10 cellular contexts compared by ENCODE assay signal in the genomic region with DNA sequence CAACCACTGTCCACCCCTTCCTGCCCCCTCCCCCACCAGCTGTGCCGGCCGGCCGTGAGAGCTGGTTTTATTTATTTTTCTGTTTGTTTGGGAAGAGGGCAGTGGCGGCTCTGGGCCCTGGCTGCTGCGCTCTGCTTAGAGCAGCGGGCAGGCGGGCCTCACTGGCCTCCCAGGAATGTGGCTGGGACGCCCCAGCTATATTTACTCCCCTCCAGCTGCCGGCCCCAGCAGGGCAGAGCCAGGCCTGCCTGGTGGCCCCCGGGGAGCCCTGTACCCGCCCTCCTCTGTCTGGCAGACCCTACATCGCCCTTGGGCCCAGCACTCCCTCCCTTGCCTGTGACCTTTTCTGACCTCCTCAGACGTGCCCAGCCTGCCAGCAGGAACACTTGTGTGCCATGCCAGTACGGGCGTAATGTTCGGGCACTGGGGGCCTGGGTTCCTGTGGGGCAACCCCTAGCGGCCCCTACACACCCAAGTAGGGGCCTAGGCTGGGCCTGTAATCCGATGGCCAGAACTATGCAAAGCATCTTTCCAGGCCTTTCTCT. TPM values are rescaled to one million over a fixed set of nuclear protein-coding genes. Genes with fewer than 3 reads are reported as not detected.
DNase-seq lines count a peak whose midpoint lies in the region; ATAC-seq and TF ChIP-seq lines count a peak whose summit lies in the region.
"Had no signal": no experiment of that assay in that cellular context is flagged by ENCODE, and none has a peak within 500 bp of the region (broad histone marks: within the 10 kb centered on the region; RNA-seq: fewer than 3 reads in every experiment).

No MANE protein-coding gene starts in this region.

- no peaks in the 10 kb centered on the region for H3K9me3 Mint-ChIP-seq in activated B cell treated with CpG ODN at 0.5 μM for 24 hours

- no peaks in the 10 kb centered on the region for H3K27me3 Mint-ChIP-seq in activated B cell treated with CpG ODN at 0.5 μM for 24 hours

- no peaks in the 10 kb centered on the region for H3K9me3 ChIP-seq in BLaER1 treated with 17β-estradiol and CSF1 and Interleukin-3, amounts not matched to agents 10 nM and 100 nM (replicated peaks in 1 of 11)
- H3K9me3 ChIP-seq in prostate gland: no peaks in the 10 kb centered on the region
- H3K9me3 ChIP-seq: neutrophil had no signal

- H3K4me1 ChIP-seq in BLaER1 treated with 17β-estradiol and CSF1 and Interleukin-3, amounts not matched to agents 10 nM and 100 nM: peaks cover 98 to 100% (median 99%) of the 10 kb centered on the region in 10 experiments
- H3K4me1 ChIP-seq in prostate gland (replicated peaks): peaks cover 71% of the 10 kb centered on the region

- peak overlapping the region in 4 of 10 experiments; percentile 12 to 39 (median 34); a peak in 4 of 20 replicates for H3K4me3 ChIP-seq in BLaER1 treated with 17β-estradiol and CSF1 and Interleukin-3, amounts not matched to agents 10 nM and 100 nM
- no peak overlapping the region for H3K4me3 ChIP-seq in prostate gland

- CTCF ChIA-PET in activated B cell treated with CpG ODN at 0.5 μM for 24 hours (lab: Charles Lee): interaction anchor here (1.1 to 9.8 kb wide), 3 partner anchors 9 to 21 kb away, joined by 3 to 169 read pairs (median 4); no protein-coding TSS in a partner anchor

- POLR2A ChIA-PET in activated B cell treated with CpG ODN at 0.5 μM for 24 hours (lab: Charles Lee): interaction anchor here (11.7 to 16.5 kb wide), 2 partner anchors 10 to 20 kb away, joined by 676 to 772 read pairs; no protein-coding TSS in a partner anchor

- H3K27me3 ChIP-seq in BLaER1 treated with 17β-estradiol and CSF1 and Interleukin-3, amounts not matched to agents 10 nM and 100 nM: no peaks in the 10 kb centered on the region
- no peaks in the 10 kb centered on the region for H3K27me3 ChIP-seq in prostate gland (replicated peaks; ENCODE audit: insufficient read depth)

- TF ChIP-seq CTCF in activated B cell treated with CpG ODN at 0.5 μM for 24 hours (IDR thresholded peaks at IDR 0.05) (no peak), prostate gland (IDR thresholded peaks at IDR 0.05) (no peak)

- 14% methylated on average over 17 of the region's 18 CpGs for WGBS in prostate gland

- peak overlapping the region; percentile 35 to 84 (median 76); a peak in 21 of 22 replicates for H3K27ac ChIP-seq in BLaER1 treated with 17β-estradiol and CSF1 and Interleukin-3, amounts not matched to agents 10 nM and 100 nM
- peak overlapping the region; percentile 90 to 94 for H3K27ac ChIP-seq in prostate gland
- H3K27ac ChIP-seq: neutrophil had no signal

- intact Hi-C loops in activated B cell treated with CpG ODN at 0.5 μM for 24 hours (cut with micrococcal nuclease) (no loop called here), left cardiac atrium (cut with DNase I) (no loop called here), prostate gland (cut with DNase I) (no loop called here)

- H3K4me2 ChIP-seq in BLaER1 treated with 17β-estradiol and CSF1 and Interleukin-3, amounts not matched to agents 10 nM and 100 nM: peak overlapping the region; percentile 93 to 100 (median 99)

- DNase-seq in activated B cell treated with CpG ODN at 0.5 μM for 24 hours (no peak), left cardiac atrium (peak; percentile 67), prostate gland (ENCODE audit: low spot score) (peak; percentile 74)
- no peak for DNase-seq in activated CD4-positive, alpha-beta T cell treated with anti-CD3 and anti-CD28 coated beads, Interleukin-2, amount 50 U/mL, for 1 hour
- no peak for DNase-seq in activated CD4-positive, alpha-beta T cell treated with anti-CD3 and anti-CD28 coated beads, Interleukin-2, amount 50 U/mL, for 48 hours
- DNase-seq in stimulated activated CD4-positive, alpha-beta T cell treated with anti-CD3 and anti-CD28 coated beads, Interleukin-1b, Interleukin-23, amount 100 ng/mL, for 48 hours: no peak
- DNase-seq: activated naive CD4-positive, alpha-beta T cell treated with Interleukin-2 at 50 U/mL for 16 hours had no signal

- peak; percentile 31 for TF ChIP-seq POLR2A in prostate gland (IDR thresholded peaks at IDR 0.05)

- H3K4me1 Mint-ChIP-seq in activated B cell treated with CpG ODN at 0.5 μM for 24 hours: peaks cover 94% of the 10 kb centered on the region

- peak overlapping the region; percentile 67 to 89 (median 72) for H3K9ac ChIP-seq in BLaER1 treated with 17β-estradiol and CSF1 and Interleukin-3, amounts not matched to agents 10 nM and 100 nM

- peaks cover 10% of the 10 kb centered on the region for H3K36me3 Mint-ChIP-seq in activated B cell treated with CpG ODN at 0.5 μM for 24 hours (ENCODE audit: low read depth)

- peak overlapping the region; percentile 56 for H3K4me3 Mint-ChIP-seq in activated B cell treated with CpG ODN at 0.5 μM for 24 hours

- H3K36me3 ChIP-seq in BLaER1 treated with 17β-estradiol and CSF1 and Interleukin-3, amounts not matched to agents 10 nM and 100 nM: no peaks in the 10 kb centered on the region
- H3K36me3 ChIP-seq in prostate gland: no peaks in the 10 kb centered on the region
- H3K36me3 ChIP-seq: neutrophil had no signal

- peak overlapping the region; percentile 85 for H3K27ac Mint-ChIP-seq in activated B cell treated with CpG ODN at 0.5 μM for 24 hours

- ATAC-seq in activated B cell treated with CpG ODN at 0.5 μM for 24 hours (ENCODE audit: low read depth): no peak
- ATAC-seq in left cardiac atrium: peak; percentile 25 to 63
- no peak for ATAC-seq in GM21825 (IDR thresholded peaks at IDR 0.05; ENCODE audit: unreplicated experiment)

- H4K20me1 ChIP-seq in BLaER1 treated with 17β-estradiol and CSF1 and Interleukin-3, amounts not matched to agents 10 nM and 100 nM: peaks cover 40 to 94% (median 66%) of the 10 kb centered on the region in 11 experiments; a peak in 21 of 22 replicates

RNA-seq across cellular contexts. Expression of a gene that starts 7.7 kb away (rescaled TPM):
- total RNA-seq in activated B cell treated with CpG ODN at 0.5 μM for 24 hours: 94.9 and 115 TPM in 2 replicates
- total RNA-seq in left cardiac atrium: 10 to 100 TPM; 33.4 to 44.1 TPM
- total RNA-seq in prostate gland: 10 to 100 TPM; 47.4 to 47.7 TPM

Comparison
In these comparisons a context has a peak if more than half of its experiments do, and no peak if none do; other contexts are left out.
1. ATAC-seq: peak in left cardiac atrium (2 of 2); none in activated B cell treated with CpG ODN at 0.5 μM for 24 hours (single experiment) and GM21825 (single experiment).
2. DNase-seq: peak in left cardiac atrium (single experiment) and prostate gland (single experiment); none in activated B cell treated with CpG ODN at 0.5 μM for 24 hours (single experiment), activated CD4-positive, alpha-beta T cell treated with anti-CD3 and anti-CD28 coated beads, Interleukin-2, amount 50 U/mL, for 1 hour (single experiment), activated CD4-positive, alpha-beta T cell treated with anti-CD3 and anti-CD28 coated beads, Interleukin-2, amount 50 U/mL, for 48 hours (0 of 2) and stimulated activated CD4-positive, alpha-beta T cell treated with anti-CD3 and anti-CD28 coated beads, Interleukin-1b, Interleukin-23, amount 100 ng/mL, for 48 hours (single experiment).